1 cellular context compared by ENCODE assay signal in genomic region chr19:29542327-29542726, GRCh38.
TF ChIP-seq lines count a peak whose summit lies in the region.

No MANE protein-coding gene starts in this region.

TF ChIP-seq in HEK293, 187 proteins besides CTCF, POLR2A, EP300 and RAD21 (continued from another document):
- TF ChIP-seq ZBTB44 (tag by site-specific recombination; IDR thresholded peaks at IDR 0.05) (no peak), SP7 (tag by site-specific recombination; IDR thresholded peaks at IDR 0.05) (no peak), ZNF433 (tag by site-specific recombination; IDR thresholded peaks at IDR 0.05; ENCODE audit: low read depth) (no peak), ZNF664 (tag by site-specific recombination; IDR thresholded peaks at IDR 0.05) (no peak), ZNF184 (tag by site-specific recombination; IDR thresholded peaks at IDR 0.05) (no peak), ZNF248 (tag by site-specific recombination; IDR thresholded peaks at IDR 0.05) (0 out of 2 replicates have a peak, but pooled peaks have one; percentile 4), ZBTB26 (tag by site-specific recombination; optimal IDR thresholded peaks at IDR 0.05) (no peak), ZNF426 (tag by site-specific recombination; IDR thresholded peaks at IDR 0.05) (no peak), ZNF148 (tag by site-specific recombination; IDR thresholded peaks at IDR 0.05; ENCODE audit: borderline replicate concordance) (peak; percentile 28; the same call in 1 of the 2 replicates), ZBTB49 (tag by site-specific recombination; IDR thresholded peaks at IDR 0.05; ENCODE audit: low read depth) (no peak), ZBTB8A (tag by site-specific recombination; IDR thresholded peaks at IDR 0.05) (no peak), ZNF398 (tag by site-specific recombination; IDR thresholded peaks at IDR 0.05) (no peak), ZNF645 (tag by site-specific recombination; IDR thresholded peaks at IDR 0.05) (no peak; the same call in 1 of the 2 replicates), ZFHX2 (tag by site-specific recombination; conservative IDR thresholded peaks at IDR 0.05) (peak; percentile 37), ZNF785 (tag by site-specific recombination; IDR thresholded peaks at IDR 0.05) (0 out of 2 replicates have a peak, but pooled peaks have one; percentile 5), ZNF544 (tag by site-specific recombination; IDR thresholded peaks at IDR 0.05) (0 out of 2 replicates have a peak, but pooled peaks have one; percentile 25), OSR2 (tag by site-specific recombination; IDR thresholded peaks at IDR 0.05) (no peak), ZNF701 (tag by site-specific recombination; IDR thresholded peaks at IDR 0.05) (no peak), KLF9 (tag by site-specific recombination; IDR thresholded peaks at IDR 0.05; ENCODE audit: low read depth) (no peak)
TF ChIP-seq in HEK293: peak in this region for 9.
